Comparison of ENCODE assay signal across 16 cellular contexts in the genomic region with DNA sequence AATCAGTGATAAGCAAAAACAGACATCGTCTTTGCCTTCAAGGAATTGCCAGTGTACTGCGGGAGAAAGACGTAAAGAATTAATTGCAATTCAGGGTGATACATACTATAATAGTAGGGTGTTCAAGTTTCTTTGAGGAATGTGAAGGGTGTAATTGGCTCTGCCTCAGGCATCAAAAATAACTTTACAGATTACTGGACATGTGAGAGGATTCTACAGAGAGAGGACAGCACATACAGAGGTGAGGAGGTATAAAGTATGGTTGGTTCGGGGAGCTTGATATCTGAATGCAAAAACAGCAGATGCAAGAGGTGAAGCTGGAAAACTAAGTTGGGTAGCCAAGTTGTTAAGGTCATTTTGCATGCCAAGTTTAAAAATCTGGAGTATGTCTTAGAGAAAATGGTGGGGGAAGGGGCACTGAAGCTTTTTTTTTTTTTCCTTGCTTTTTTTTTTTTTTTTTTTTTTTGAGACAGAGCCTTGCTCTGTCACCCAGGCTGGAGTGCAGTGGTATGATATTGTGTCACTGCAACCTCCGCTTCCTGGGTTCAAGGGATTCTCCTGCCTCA.
DNase-seq lines count a peak whose midpoint lies in the region; TF ChIP-seq lines count a peak whose summit lies in the region.
"Had no signal": no experiment of that assay in that cellular context is flagged by ENCODE, and none has a peak within 500 bp of the region (broad histone marks: within the 10 kb centered on the region; RNA-seq: fewer than 3 reads in every experiment).

No MANE protein-coding gene starts in this region.

- peaks cover 34% of the 10 kb centered on the region for H3K4me1 ChIP-seq in SJCRH30
- H3K4me1 ChIP-seq in muscle layer of colon (ENCODE audit: insufficient read depth, low read length): peaks cover 28% of the 10 kb centered on the region
- H3K4me1 ChIP-seq in stomach smooth muscle (ENCODE audit: control insufficient read depth, insufficient read depth, low read length): peaks cover 22% of the 10 kb centered on the region
- H3K4me1 ChIP-seq in spleen: peaks cover 0 to 5% (median 0%) of the 10 kb centered on the region in 6 donors

- H3K9ac ChIP-seq in muscle layer of colon (ENCODE audit: low read length): no peak overlapping the region
- H3K9ac ChIP-seq in stomach smooth muscle (ENCODE audit: low read length in 2 of 2): peak overlapping the region in 1 of 2 donors; percentile 58

- 97 to 98% (median 98%) methylated on average over 5 of the region's 5 CpGs for WGBS in spleen, 5 donors

- no peak overlapping the region for H3K4me3 ChIP-seq in SJCRH30
- H3K4me3 ChIP-seq in fibroblast of the aortic adventitia (ENCODE audit: low read depth, low read length): no peak overlapping the region
- no peak overlapping the region for H3K4me3 ChIP-seq in muscle layer of colon (ENCODE audit: low read depth in 1 of 2, low read length in 2 of 2)
- peak overlapping the region in 1 of 2 donors; percentile 37 for H3K4me3 ChIP-seq in stomach smooth muscle (ENCODE audit: low read length in 2 of 2)
- no peak overlapping the region for H3K4me3 ChIP-seq in spleen
- H3K4me3 ChIP-seq: pancreas had no signal

- H3K9me3 ChIP-seq in SJCRH30 (replicated peaks): no peaks in the 10 kb centered on the region
- H3K9me3 ChIP-seq in muscle layer of colon (ENCODE audit: low read length): no peaks in the 10 kb centered on the region
- no peaks in the 10 kb centered on the region for H3K9me3 ChIP-seq in stomach smooth muscle (ENCODE audit: control insufficient read depth in 2 of 2, low read length in 2 of 2)
- H3K9me3 ChIP-seq in spleen: no peaks in the 10 kb centered on the region
- H3K9me3 ChIP-seq: pancreas had no signal

- TF ChIP-seq POLR2A in spleen (IDR thresholded peaks at IDR 0.05): no peak

- intact Hi-C loops in spleen (cut with DNase I; ENCODE audit: low total_unique reads): no loop called here

- H3K27me3 ChIP-seq in SJCRH30 (no peaks in the 10 kb centered on the region), muscle layer of colon (ENCODE audit: control insufficient read depth in 1 of 2, insufficient read depth in 2 of 2, low read length in 2 of 2) (no peaks in the 10 kb centered on the region), stomach smooth muscle (ENCODE audit: control insufficient read depth in 1 of 2, insufficient read depth in 2 of 2, low read length in 2 of 2) (no peaks in the 10 kb centered on the region), spleen (replicated peaks in 1 of 7) (no peaks in the 10 kb centered on the region)
- H3K27me3 ChIP-seq: pancreas had no signal

- peak overlapping the region; percentile 71 for H3K27ac ChIP-seq in SJCRH30
- peak overlapping the region; percentile 72 for H3K27ac ChIP-seq in muscle layer of colon (ENCODE audit: low read depth, low read length)
- peak overlapping the region; percentile 79 for H3K27ac ChIP-seq in stomach smooth muscle (ENCODE audit: low read length)
- no peak overlapping the region for H3K27ac ChIP-seq in spleen
- H3K27ac ChIP-seq: pancreas had no signal

- TF ChIP-seq CTCF in fibroblast of the aortic adventitia (IDR thresholded peaks at IDR 0.05; ENCODE audit: insufficient read depth, low read length) (no peak), spleen (IDR thresholded peaks at IDR 0.05 in 8 of 11, conservative IDR thresholded peaks at IDR 0.05 in 3 of 11) (no peak)

- H3K36me3 ChIP-seq in SJCRH30 (no peaks in the 10 kb centered on the region), muscle layer of colon (ENCODE audit: insufficient read depth, low read length) (no peaks in the 10 kb centered on the region), stomach smooth muscle (ENCODE audit: control insufficient read depth in 2 of 2, insufficient read depth in 2 of 2, low read length in 2 of 2) (no peaks in the 10 kb centered on the region), spleen (no peaks in the 10 kb centered on the region)
- H3K36me3 ChIP-seq: pancreas had no signal

- peak in 1 of 2 experiments; percentile 33 for DNase-seq in SJCRH30
- DNase-seq in fibroblast of the aortic adventitia (ENCODE audit: low read depth): peak; percentile 20
- DNase-seq in spleen: no peak
- no peak for DNase-seq in NCI-H187 (lab: John Stamatoyannopoulos, UW)
- DNase-seq in NCI-H748 (lab: John Stamatoyannopoulos, UW; ENCODE audit: unreplicated experiment): no peak
- DNase-seq: activated naive CD4-positive, alpha-beta T cell treated with anti-CD3 and anti-CD28 coated beads, Interleukin-2, amount 50 U/mL, for 16 hours; activated T-cell treated with anti-CD3 and anti-CD28 coated beads, Interleukin-2, amount 50 U/mL, for 72 hours; CD8-positive, alpha-beta memory T cell; naive thymus-derived CD4-positive, alpha-beta T cell; NCI-H146; NCI-H2227 treated with DMSO at 0.1 percent for 48 hours; pancreas; small intestine; stimulated activated CD4-positive, alpha-beta T cell treated with anti-CD3 and anti-CD28 coated beads, Interleukin-4, amount 100 ng/mL, for 4 hours had no signal

Comparison
In these comparisons a context has a peak if more than half of its experiments do, and no peak if none do; other contexts are left out.
1. H3K27ac ChIP-seq: peak in SJCRH30 (single experiment), muscle layer of colon (single experiment) and stomach smooth muscle (single experiment); none in spleen (0 of 8).